ENCODE assay signal across 1 cellular context in genomic region chr19:53865918-53866696, GRCh38.
TF ChIP-seq lines count a peak whose summit lies in the region.

No MANE protein-coding gene starts in this region.

TF ChIP-seq in H1, 55 proteins besides CTCF, POLR2A, EP300 and RAD21:
- no peak for TF ChIP-seq POU5F1 (IDR thresholded peaks at IDR 0.05; ENCODE audit: low read depth, low read length)
- no peak for TF ChIP-seq SP1 (IDR thresholded peaks at IDR 0.05; ENCODE audit: low read depth, low read length)
- TF ChIP-seq RBBP5 (IDR thresholded peaks at IDR 0.05; ENCODE audit: borderline replicate concordance, low read depth, low read length) = peak; percentile 2; the same call in 1 of the 2 replicates
- TF ChIP-seq TBP (IDR thresholded peaks at IDR 0.05; ENCODE audit: low read depth, low read length) = peak; percentile 34; the same call in 1 of the 2 replicates
- no peak for TF ChIP-seq MAFK (IDR thresholded peaks at IDR 0.05; ENCODE audit: low read depth, low read length)
- no peak for TF ChIP-seq EGR1 (IDR thresholded peaks at IDR 0.05; ENCODE audit: borderline replicate concordance, low read depth, low read length)
- peak; percentile 80 for TF ChIP-seq TAF7 (optimal IDR thresholded peaks at IDR 0.05; ENCODE audit: borderline replicate concordance, low read depth, low read length)
- no peak for TF ChIP-seq CHD1 (IDR thresholded peaks at IDR 0.05; ENCODE audit: low read depth, low read length)
- no peak for TF ChIP-seq RNF2 (IDR thresholded peaks at IDR 0.05; ENCODE audit: borderline replicate concordance, low read depth, low read length, missing control alignments, poor library complexity, severe bottlenecking)
- no peak for TF ChIP-seq ASH2L (IDR thresholded peaks at IDR 0.05; ENCODE audit: low read length)
- TF ChIP-seq CBX8 (IDR thresholded peaks at IDR 0.05; ENCODE audit: borderline replicate concordance, low read depth, low read length) = no peak
- TF ChIP-seq MAX (IDR thresholded peaks at IDR 0.05) = no peak
- TF ChIP-seq KDM5A (IDR thresholded peaks at IDR 0.05; ENCODE audit: low read length) = no peak
- 0 out of 2 replicates have a peak, but pooled peaks have one; percentile 31 for TF ChIP-seq GABPA (IDR thresholded peaks at IDR 0.05; ENCODE audit: borderline replicate concordance, insufficient read depth, low read length)
- TF ChIP-seq RFX5 (IDR thresholded peaks at IDR 0.05; ENCODE audit: borderline replicate concordance, low read depth, low read length) = no peak
- no peak for TF ChIP-seq FOSL1 (IDR thresholded peaks at IDR 0.05; ENCODE audit: insufficient read depth, low read depth, low read length)
- no peak for TF ChIP-seq SP4 (IDR thresholded peaks at IDR 0.05; ENCODE audit: low read length)
- TF ChIP-seq, protein P1, sequence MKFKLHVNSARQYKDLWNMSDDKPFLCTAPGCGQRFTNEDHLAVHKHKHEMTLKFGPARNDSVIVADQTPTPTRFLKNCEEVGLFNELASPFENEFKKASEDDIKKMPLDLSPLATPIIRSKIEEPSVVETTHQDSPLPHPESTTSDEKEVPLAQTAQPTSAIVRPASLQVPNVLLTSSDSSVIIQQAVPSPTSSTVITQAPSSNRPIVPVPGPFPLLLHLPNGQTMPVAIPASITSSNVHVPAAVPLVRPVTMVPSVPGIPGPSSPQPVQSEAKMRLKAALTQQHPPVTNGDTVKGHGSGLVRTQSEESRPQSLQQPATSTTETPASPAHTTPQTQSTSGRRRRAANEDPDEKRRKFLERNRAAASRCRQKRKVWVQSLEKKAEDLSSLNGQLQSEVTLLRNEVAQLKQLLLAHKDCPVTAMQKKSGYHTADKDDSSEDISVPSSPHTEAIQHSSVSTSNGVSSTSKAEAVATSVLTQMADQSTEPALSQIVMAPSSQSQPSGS (IDR thresholded peaks at IDR 0.05; ENCODE audit: low read length) = no peak
- TF ChIP-seq, protein P2, sequence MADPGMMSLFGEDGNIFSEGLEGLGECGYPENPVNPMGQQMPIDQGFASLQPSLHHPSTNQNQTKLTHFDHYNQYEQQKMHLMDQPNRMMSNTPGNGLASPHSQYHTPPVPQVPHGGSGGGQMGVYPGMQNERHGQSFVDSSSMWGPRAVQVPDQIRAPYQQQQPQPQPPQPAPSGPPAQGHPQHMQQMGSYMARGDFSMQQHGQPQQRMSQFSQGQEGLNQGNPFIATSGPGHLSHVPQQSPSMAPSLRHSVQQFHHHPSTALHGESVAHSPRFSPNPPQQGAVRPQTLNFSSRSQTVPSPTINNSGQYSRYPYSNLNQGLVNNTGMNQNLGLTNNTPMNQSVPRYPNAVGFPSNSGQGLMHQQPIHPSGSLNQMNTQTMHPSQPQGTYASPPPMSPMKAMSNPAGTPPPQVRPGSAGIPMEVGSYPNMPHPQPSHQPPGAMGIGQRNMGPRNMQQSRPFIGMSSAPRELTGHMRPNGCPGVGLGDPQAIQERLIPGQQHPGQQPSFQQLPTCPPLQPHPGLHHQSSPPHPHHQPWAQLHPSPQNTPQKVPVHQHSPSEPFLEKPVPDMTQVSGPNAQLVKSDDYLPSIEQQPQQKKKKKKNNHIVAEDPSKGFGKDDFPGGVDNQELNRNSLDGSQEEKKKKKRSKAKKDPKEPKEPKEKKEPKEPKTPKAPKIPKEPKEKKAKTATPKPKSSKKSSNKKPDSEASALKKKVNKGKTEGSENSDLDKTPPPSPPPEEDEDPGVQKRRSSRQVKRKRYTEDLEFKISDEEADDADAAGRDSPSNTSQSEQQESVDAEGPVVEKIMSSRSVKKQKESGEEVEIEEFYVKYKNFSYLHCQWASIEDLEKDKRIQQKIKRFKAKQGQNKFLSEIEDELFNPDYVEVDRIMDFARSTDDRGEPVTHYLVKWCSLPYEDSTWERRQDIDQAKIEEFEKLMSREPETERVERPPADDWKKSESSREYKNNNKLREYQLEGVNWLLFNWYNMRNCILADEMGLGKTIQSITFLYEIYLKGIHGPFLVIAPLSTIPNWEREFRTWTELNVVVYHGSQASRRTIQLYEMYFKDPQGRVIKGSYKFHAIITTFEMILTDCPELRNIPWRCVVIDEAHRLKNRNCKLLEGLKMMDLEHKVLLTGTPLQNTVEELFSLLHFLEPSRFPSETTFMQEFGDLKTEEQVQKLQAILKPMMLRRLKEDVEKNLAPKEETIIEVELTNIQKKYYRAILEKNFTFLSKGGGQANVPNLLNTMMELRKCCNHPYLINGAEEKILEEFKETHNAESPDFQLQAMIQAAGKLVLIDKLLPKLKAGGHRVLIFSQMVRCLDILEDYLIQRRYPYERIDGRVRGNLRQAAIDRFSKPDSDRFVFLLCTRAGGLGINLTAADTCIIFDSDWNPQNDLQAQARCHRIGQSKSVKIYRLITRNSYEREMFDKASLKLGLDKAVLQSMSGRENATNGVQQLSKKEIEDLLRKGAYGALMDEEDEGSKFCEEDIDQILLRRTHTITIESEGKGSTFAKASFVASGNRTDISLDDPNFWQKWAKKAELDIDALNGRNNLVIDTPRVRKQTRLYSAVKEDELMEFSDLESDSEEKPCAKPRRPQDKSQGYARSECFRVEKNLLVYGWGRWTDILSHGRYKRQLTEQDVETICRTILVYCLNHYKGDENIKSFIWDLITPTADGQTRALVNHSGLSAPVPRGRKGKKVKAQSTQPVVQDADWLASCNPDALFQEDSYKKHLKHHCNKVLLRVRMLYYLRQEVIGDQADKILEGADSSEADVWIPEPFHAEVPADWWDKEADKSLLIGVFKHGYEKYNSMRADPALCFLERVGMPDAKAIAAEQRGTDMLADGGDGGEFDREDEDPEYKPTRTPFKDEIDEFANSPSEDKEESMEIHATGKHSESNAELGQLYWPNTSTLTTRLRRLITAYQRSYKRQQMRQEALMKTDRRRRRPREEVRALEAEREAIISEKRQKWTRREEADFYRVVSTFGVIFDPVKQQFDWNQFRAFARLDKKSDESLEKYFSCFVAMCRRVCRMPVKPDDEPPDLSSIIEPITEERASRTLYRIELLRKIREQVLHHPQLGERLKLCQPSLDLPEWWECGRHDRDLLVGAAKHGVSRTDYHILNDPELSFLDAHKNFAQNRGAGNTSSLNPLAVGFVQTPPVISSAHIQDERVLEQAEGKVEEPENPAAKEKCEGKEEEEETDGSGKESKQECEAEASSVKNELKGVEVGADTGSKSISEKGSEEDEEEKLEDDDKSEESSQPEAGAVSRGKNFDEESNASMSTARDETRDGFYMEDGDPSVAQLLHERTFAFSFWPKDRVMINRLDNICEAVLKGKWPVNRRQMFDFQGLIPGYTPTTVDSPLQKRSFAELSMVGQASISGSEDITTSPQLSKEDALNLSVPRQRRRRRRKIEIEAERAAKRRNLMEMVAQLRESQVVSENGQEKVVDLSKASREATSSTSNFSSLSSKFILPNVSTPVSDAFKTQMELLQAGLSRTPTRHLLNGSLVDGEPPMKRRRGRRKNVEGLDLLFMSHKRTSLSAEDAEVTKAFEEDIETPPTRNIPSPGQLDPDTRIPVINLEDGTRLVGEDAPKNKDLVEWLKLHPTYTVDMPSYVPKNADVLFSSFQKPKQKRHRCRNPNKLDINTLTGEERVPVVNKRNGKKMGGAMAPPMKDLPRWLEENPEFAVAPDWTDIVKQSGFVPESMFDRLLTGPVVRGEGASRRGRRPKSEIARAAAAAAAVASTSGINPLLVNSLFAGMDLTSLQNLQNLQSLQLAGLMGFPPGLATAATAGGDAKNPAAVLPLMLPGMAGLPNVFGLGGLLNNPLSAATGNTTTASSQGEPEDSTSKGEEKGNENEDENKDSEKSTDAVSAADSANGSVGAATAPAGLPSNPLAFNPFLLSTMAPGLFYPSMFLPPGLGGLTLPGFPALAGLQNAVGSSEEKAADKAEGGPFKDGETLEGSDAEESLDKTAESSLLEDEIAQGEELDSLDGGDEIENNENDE (IDR thresholded peaks at IDR 0.05; ENCODE audit: insufficient replicate concordance, low read length) = no peak
- no peak for TF ChIP-seq RXRA (IDR thresholded peaks at IDR 0.05; ENCODE audit: insufficient read depth, low read depth, low read length)
- TF ChIP-seq SUZ12 (IDR thresholded peaks at IDR 0.05; ENCODE audit: low read length) = no peak
- TF ChIP-seq SRF (IDR thresholded peaks at IDR 0.05; ENCODE audit: low read depth, low read length) = no peak
- no peak for TF ChIP-seq SIRT6 (IDR thresholded peaks at IDR 0.05; ENCODE audit: low read length)
- no peak for TF ChIP-seq ATF3 (IDR thresholded peaks at IDR 0.05; ENCODE audit: insufficient read depth, low read depth, low read length)
- no peak for TF ChIP-seq TEAD4 (IDR thresholded peaks at IDR 0.05; ENCODE audit: low read depth, low read length)
- TF ChIP-seq TAF1 (IDR thresholded peaks at IDR 0.05; ENCODE audit: low read depth, low read length) = peak; percentile 78
- no peak for TF ChIP-seq SP2 (IDR thresholded peaks at IDR 0.05; ENCODE audit: low read length)
- peak; percentile 60 for TF ChIP-seq PHF8 (conservative IDR thresholded peaks at IDR 0.05; ENCODE audit: low read depth, low read length)
- no peak for TF ChIP-seq KDM1A (IDR thresholded peaks at IDR 0.05; ENCODE audit: borderline replicate concordance, low read length)
- TF ChIP-seq CEBPB (IDR thresholded peaks at IDR 0.05; ENCODE audit: low read depth, low read length) = no peak
- TF ChIP-seq KDM4A (IDR thresholded peaks at IDR 0.05; ENCODE audit: low read depth, low read length, severe bottlenecking) = peak; percentile 72
- TF ChIP-seq GTF2F1 (IDR thresholded peaks at IDR 0.05; ENCODE audit: borderline replicate concordance, low read depth, low read length) = no peak
- TF ChIP-seq SIX5 (IDR thresholded peaks at IDR 0.05; ENCODE audit: low read depth, low read length) = no peak
- TF ChIP-seq CBX5 (IDR thresholded peaks at IDR 0.05; ENCODE audit: low read depth, low read length) = no peak
- TF ChIP-seq CREB1 (IDR thresholded peaks at IDR 0.05) = peak; percentile 74
- TF ChIP-seq BRCA1 (IDR thresholded peaks at IDR 0.05; ENCODE audit: low read depth, low read length) = no peak
- TF ChIP-seq SIN3A (conservative IDR thresholded peaks at IDR 0.05 in 1 of 2, IDR thresholded peaks at IDR 0.05 in 1 of 2; ENCODE audit: low read depth in 1 of 2, low read length in 2 of 2) = 0 out of 4 replicates have a peak, but pooled peaks have one; percentile 22 to 30
- TF ChIP-seq SAP30 (IDR thresholded peaks at IDR 0.05; ENCODE audit: insufficient read depth, insufficient replicate concordance, low read length) = no peak
- peak; percentile 50; the same call in 1 of the 2 replicates for TF ChIP-seq POLR2AphosphoS5 (IDR thresholded peaks at IDR 0.05; ENCODE audit: low read depth, low read length)
- TF ChIP-seq HDAC2 (IDR thresholded peaks at IDR 0.05; ENCODE audit: borderline replicate concordance in 1 of 2, low read depth in 2 of 2, low read length in 2 of 2) = no peak
- no peak for TF ChIP-seq HDAC6 (IDR thresholded peaks at IDR 0.05; ENCODE audit: low read depth, low read length)
- TF ChIP-seq JUN (IDR thresholded peaks at IDR 0.05; ENCODE audit: low read depth, low read length) = no peak
- no peak for TF ChIP-seq NANOG (IDR thresholded peaks at IDR 0.05; ENCODE audit: insufficient read depth, low read depth, low read length, poor library complexity, severe bottlenecking)
- TF ChIP-seq CHD2 (IDR thresholded peaks at IDR 0.05; ENCODE audit: low read length) = no peak
- TF ChIP-seq, protein P3, sequence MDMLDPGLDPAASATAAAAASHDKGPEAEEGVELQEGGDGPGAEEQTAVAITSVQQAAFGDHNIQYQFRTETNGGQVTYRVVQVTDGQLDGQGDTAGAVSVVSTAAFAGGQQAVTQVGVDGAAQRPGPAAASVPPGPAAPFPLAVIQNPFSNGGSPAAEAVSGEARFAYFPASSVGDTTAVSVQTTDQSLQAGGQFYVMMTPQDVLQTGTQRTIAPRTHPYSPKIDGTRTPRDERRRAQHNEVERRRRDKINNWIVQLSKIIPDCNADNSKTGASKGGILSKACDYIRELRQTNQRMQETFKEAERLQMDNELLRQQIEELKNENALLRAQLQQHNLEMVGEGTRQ (IDR thresholded peaks at IDR 0.05; ENCODE audit: low read length) = no peak
- no peak for TF ChIP-seq ZNF274 (IDR thresholded peaks at IDR 0.05; ENCODE audit: borderline replicate concordance, extremely low read depth, low read length)
- 0 out of 2 replicates have a peak, but pooled peaks have one; percentile 4 for TF ChIP-seq E2F6 (IDR thresholded peaks at IDR 0.05)
- TF ChIP-seq EZH2 (IDR thresholded peaks at IDR 0.05; ENCODE audit: low read depth, low read length, severe bottlenecking) = no peak
- no peak for TF ChIP-seq BCL11A (IDR thresholded peaks at IDR 0.05; ENCODE audit: low read depth in 2 of 2, low read length in 2 of 2)
- TF ChIP-seq NRF1 (IDR thresholded peaks at IDR 0.05; ENCODE audit: low read depth, low read length) = no peak
- no peak for TF ChIP-seq CTBP2 (IDR thresholded peaks at IDR 0.05; ENCODE audit: borderline replicate concordance, insufficient read depth, insufficient read length, low read length)
- no peak for TF ChIP-seq BACH1 (IDR thresholded peaks at IDR 0.05; ENCODE audit: low read length)
- TF ChIP-seq JUND (IDR thresholded peaks at IDR 0.05; ENCODE audit: low read length) = no peak
- no peak for TF ChIP-seq TCF12 (IDR thresholded peaks at IDR 0.05; ENCODE audit: low read depth, low read length)
- peak; percentile 39; the same call in 1 of the 2 replicates for TF ChIP-seq YY1 (IDR thresholded peaks at IDR 0.05; ENCODE audit: low read depth, low read length)
